8 cellular contexts compared by ENCODE assay signal in the genomic region with DNA sequence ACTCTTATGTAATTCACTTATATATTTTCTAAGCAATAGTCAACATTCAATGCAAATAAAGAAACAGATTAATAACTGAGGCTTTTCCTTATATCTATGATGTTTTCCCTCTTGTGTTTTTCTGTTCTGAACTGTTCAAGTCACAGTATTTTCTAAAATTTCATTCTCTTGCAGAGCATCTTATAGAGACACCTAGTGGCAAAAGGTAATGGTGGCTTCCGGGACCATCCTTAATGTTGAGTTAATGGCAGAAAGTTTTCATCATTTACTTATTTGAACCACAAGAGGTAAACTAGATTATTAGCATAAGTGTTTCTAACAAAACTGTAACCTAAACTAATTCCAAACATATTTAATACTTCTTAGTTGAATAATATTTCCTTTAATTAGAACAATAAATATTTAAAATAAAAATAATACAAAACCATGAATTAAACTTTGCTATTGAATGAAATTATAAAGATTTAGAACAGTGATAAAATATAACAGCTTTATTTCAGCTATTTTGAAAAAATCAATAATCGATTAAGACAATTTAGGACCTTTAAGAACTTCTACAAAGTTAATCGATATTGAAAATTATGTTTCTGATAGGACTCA. TPM values are rescaled to one million over a fixed set of nuclear protein-coding genes. Genes with fewer than 3 reads are reported as not detected.
DNase-seq lines count a peak whose midpoint lies in the region; ATAC-seq and TF ChIP-seq lines count a peak whose summit lies in the region.

No MANE protein-coding gene starts in this region.

- H3K4me3 ChIP-seq in SK-N-SH (ENCODE audit: low read depth in 2 of 2, low read length in 1 of 2): peak overlapping the region in 1 of 2 experiments; percentile 40; a peak in 1 of 4 replicates
- H3K4me3 ChIP-seq in fibroblast of mammary gland (ENCODE audit: control insufficient read depth, low read depth, low read length): no peak overlapping the region

- no peak overlapping the region for H3K9ac ChIP-seq in SK-N-SH

- TF ChIP-seq EP300 in SK-N-SH (IDR thresholded peaks at IDR 0.05; ENCODE audit: borderline replicate concordance in 1 of 2, low read depth in 1 of 2, low read length in 1 of 2): no peak

- H4K20me1 ChIP-seq in SK-N-SH (ENCODE audit: insufficient read depth): no peaks in the 10 kb centered on the region

- TF ChIP-seq RAD21 in SK-N-SH (IDR thresholded peaks at IDR 0.05; ENCODE audit: low read length): peak; percentile 60

- POLR2A ChIA-PET in SK-N-SH (lab: Yijun Ruan, JAX): no interaction called here

- H3F3A ChIP-seq in SK-N-SH (replicated peaks; ENCODE audit: insufficient read depth): no peaks in the 10 kb centered on the region

- no peak overlapping the region for H2AFZ ChIP-seq in SK-N-SH (ENCODE audit: low read depth)

- no peaks in the 10 kb centered on the region for H3K9me3 ChIP-seq in SK-N-SH

- H3K27me3 ChIP-seq in SK-N-SH (ENCODE audit: insufficient read depth): peaks cover 20% of the 10 kb centered on the region; the same call in 1 of the 2 replicates

- 30% methylated on average over 3 of the region's 3 CpGs for WGBS in SK-N-SH (ENCODE audit: low lambda C conversion rate)

- no peak overlapping the region for H3K27ac ChIP-seq in SK-N-SH (ENCODE audit: low read depth in 2 of 2, low read length in 1 of 2)

- ATAC-seq in SK-N-SH treated with all-trans-retinoic acid at 6 μM for 48 hours: no peak
- ATAC-seq in HG03432 (IDR thresholded peaks at IDR 0.05; ENCODE audit: unreplicated experiment): peak; percentile 38
- no peak for ATAC-seq in HG03097 (IDR thresholded peaks at IDR 0.05; ENCODE audit: low FRiP score, unreplicated experiment)

- no peaks in the 10 kb centered on the region for H3K9me2 ChIP-seq in SK-N-SH

- H3K4me2 ChIP-seq in SK-N-SH: no peak overlapping the region

- TF ChIP-seq CTCF in SK-N-SH (IDR thresholded peaks at IDR 0.05) (peak; percentile 66), fibroblast of mammary gland (conservative IDR thresholded peaks at IDR 0.05; ENCODE audit: control insufficient read depth, insufficient read depth, low read depth, low read length) (peak; percentile 66)

- DNase-seq in SK-N-SH (peak; percentile 27), OCI-M2 (lab: John Stamatoyannopoulos, UW; ENCODE audit: unreplicated experiment) (peak; percentile 29), fibroblast of mammary gland (ENCODE audit: low read depth) (peak; percentile 31), T-helper 1 cell (no peak)
- DNase-seq in stimulated activated CD4-positive, alpha-beta T cell treated with anti-CD3 and anti-CD28 coated beads, Interleukin-4, amount 100 ng/mL, for 24 hours: no peak

- CTCF ChIA-PET in SK-N-SH (lab: Yijun Ruan, JAX): interaction anchor here (1.6 kb wide), 1 partner anchor 64 kb away, joined by 5 read pairs; no protein-coding TSS in a partner anchor

- H3K4me1 ChIP-seq in SK-N-SH (ENCODE audit: control insufficient read depth in 1 of 2, insufficient read depth in 2 of 2, low read depth in 1 of 2, low read length in 1 of 2): peaks cover 0 to 12% of the 10 kb centered on the region in 2 experiments; a peak in 1 of 4 replicates

- H3K79me2 ChIP-seq in SK-N-SH (ENCODE audit: insufficient read depth): no peaks in the 10 kb centered on the region

- H3K36me3 ChIP-seq in SK-N-SH (replicated peaks in 1 of 2; ENCODE audit: control insufficient read depth in 1 of 2, insufficient read depth in 2 of 2, low read length in 1 of 2): no peaks in the 10 kb centered on the region

TF ChIP-seq in SK-N-SH, 30 proteins besides CTCF, POLR2A, EP300 and RAD21:
- TF ChIP-seq SMC3 (IDR thresholded peaks at IDR 0.05; ENCODE audit: low read depth, low read length): peak; percentile 36
- TF ChIP-seq NFIC (IDR thresholded peaks at IDR 0.05; ENCODE audit: borderline replicate concordance): no peak

TF ChIP-seq in SK-N-SH treated with all-trans-retinoic acid at 6 μM for 48 hours, 23 proteins besides CTCF, POLR2A, EP300 and RAD21:
- TF ChIP-seq TOX (CRISPR knock-in tag; IDR thresholded peaks at IDR 0.05; ENCODE audit: borderline replicate concordance): no peak
- no peak for TF ChIP-seq ISL1 (CRISPR knock-in tag; IDR thresholded peaks at IDR 0.05)
- no peak for TF ChIP-seq ZNF8 (CRISPR knock-in tag; IDR thresholded peaks at IDR 0.05)
- TF ChIP-seq OSR1 (CRISPR knock-in tag; IDR thresholded peaks at IDR 0.05): no peak
- TF ChIP-seq, protein P1, sequence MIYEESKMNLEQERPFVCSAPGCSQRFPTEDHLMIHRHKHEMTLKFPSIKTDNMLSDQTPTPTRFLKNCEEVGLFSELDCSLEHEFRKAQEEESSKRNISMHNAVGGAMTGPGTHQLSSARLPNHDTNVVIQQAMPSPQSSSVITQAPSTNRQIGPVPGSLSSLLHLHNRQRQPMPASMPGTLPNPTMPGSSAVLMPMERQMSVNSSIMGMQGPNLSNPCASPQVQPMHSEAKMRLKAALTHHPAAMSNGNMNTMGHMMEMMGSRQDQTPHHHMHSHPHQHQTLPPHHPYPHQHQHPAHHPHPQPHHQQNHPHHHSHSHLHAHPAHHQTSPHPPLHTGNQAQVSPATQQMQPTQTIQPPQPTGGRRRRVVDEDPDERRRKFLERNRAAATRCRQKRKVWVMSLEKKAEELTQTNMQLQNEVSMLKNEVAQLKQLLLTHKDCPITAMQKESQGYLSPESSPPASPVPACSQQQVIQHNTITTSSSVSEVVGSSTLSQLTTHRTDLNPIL (CRISPR knock-in tag; IDR thresholded peaks at IDR 0.05; ENCODE audit: low read depth): no peak
- no peak for TF ChIP-seq ESRRG (CRISPR knock-in tag; IDR thresholded peaks at IDR 0.05)
- TF ChIP-seq, protein P2, sequence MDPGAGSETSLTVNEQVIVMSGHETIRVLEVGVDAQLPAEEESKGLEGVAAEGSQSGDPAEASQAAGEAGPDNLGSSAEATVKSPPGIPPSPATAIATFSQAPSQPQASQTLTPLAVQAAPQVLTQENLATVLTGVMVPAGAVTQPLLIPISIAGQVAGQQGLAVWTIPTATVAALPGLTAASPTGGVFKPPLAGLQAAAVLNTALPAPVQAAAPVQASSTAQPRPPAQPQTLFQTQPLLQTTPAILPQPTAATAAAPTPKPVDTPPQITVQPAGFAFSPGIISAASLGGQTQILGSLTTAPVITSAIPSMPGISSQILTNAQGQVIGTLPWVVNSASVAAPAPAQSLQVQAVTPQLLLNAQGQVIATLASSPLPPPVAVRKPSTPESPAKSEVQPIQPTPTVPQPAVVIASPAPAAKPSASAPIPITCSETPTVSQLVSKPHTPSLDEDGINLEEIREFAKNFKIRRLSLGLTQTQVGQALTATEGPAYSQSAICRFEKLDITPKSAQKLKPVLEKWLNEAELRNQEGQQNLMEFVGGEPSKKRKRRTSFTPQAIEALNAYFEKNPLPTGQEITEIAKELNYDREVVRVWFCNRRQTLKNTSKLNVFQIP (CRISPR knock-in tag; IDR thresholded peaks at IDR 0.05; ENCODE audit: borderline replicate concordance, low read depth): no peak

RNA-seq across cellular contexts. Expression of a gene that starts 1.7 kb away (rescaled TPM):
- polyA plus RNA-seq in SK-N-SH (2012; rRNA removed): not detected in 2 replicates
- under 0.01 TPM in 2 replicates for polyA plus RNA-seq in SK-N-SH (2012; cell fraction: cytosol; rRNA removed)
- polyA plus RNA-seq in SK-N-SH (2012; cell fraction: nucleus; rRNA removed): under 0.01 TPM in 2 replicates

Comparison
In these comparisons a context has a peak if more than half of its experiments do, and no peak if none do; other contexts are left out.
1. DNase-seq: peak in SK-N-SH (single experiment), OCI-M2 (single experiment) and fibroblast of mammary gland (single experiment); none in T-helper 1 cell (0 of 5) and stimulated activated CD4-positive, alpha-beta T cell treated with anti-CD3 and anti-CD28 coated beads, Interleukin-4, amount 100 ng/mL, for 24 hours (single experiment).